In the genomic region with DNA sequence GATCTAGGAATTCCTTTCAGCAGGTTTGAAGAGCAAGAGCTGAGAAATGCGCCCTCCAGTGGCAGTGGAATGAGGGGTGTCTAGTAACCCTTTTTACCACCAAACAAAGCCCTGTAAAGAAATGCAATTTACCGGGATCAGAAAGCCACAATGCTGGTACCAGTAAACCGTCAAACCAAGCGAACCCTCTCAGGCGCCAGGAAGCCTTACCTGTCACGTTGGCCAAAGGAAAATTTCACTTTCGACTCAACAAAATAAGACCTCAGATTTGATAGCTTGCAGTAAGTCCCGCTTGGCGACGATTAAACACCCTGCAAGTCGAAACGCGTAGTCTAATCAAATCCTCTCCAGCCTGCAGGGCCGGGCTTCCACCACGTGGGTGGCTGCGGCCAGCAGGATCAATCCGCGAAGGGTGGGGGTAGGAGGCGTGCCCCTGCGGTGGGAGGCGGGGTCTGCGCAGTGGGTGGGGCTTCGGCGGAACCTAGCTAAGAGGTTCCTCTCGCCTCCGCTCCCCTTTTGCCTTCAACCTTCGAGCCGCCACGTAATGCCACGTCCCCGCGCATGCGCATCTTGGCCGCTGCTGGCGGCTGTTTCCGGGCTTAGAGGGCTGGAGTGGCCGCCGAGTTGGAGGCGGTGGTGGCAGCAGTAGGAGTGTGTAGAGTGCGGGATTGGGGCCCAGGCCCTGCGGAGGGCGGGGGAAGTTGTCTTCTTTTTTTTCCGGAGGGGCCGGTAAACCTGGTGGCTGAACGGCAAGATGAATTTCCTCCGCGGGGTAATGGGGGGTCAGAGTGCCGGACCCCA, we compare ENCODE assay signal across 1 cellular context.
A peak's percentile ranks its signal among the peaks of the same experiment; 100 is the strongest.
TF ChIP-seq lines count a peak whose summit lies in the region.

A gene with protein sequence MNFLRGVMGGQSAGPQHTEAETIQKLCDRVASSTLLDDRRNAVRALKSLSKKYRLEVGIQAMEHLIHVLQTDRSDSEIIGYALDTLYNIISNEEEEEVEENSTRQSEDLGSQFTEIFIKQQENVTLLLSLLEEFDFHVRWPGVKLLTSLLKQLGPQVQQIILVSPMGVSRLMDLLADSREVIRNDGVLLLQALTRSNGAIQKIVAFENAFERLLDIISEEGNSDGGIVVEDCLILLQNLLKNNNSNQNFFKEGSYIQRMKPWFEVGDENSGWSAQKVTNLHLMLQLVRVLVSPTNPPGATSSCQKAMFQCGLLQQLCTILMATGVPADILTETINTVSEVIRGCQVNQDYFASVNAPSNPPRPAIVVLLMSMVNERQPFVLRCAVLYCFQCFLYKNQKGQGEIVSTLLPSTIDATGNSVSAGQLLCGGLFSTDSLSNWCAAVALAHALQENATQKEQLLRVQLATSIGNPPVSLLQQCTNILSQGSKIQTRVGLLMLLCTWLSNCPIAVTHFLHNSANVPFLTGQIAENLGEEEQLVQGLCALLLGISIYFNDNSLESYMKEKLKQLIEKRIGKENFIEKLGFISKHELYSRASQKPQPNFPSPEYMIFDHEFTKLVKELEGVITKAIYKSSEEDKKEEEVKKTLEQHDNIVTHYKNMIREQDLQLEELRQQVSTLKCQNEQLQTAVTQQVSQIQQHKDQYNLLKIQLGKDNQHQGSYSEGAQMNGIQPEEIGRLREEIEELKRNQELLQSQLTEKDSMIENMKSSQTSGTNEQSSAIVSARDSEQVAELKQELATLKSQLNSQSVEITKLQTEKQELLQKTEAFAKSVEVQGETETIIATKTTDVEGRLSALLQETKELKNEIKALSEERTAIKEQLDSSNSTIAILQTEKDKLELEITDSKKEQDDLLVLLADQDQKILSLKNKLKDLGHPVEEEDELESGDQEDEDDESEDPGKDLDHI (plus strand): TSS at position 512 of the 801 bp plus-strand sequence. CDS start 243 bp downstream, at position 755.

TF ChIP-seq in GM12878, 131 proteins besides CTCF, POLR2A, EP300 and RAD21 (continued from another document and continues in another):
- TF ChIP-seq, protein P1, sequence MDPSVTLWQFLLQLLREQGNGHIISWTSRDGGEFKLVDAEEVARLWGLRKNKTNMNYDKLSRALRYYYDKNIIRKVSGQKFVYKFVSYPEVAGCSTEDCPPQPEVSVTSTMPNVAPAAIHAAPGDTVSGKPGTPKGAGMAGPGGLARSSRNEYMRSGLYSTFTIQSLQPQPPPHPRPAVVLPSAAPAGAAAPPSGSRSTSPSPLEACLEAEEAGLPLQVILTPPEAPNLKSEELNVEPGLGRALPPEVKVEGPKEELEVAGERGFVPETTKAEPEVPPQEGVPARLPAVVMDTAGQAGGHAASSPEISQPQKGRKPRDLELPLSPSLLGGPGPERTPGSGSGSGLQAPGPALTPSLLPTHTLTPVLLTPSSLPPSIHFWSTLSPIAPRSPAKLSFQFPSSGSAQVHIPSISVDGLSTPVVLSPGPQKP (IDR thresholded peaks at IDR 0.05; ENCODE audit: low read depth, low read length): peak; percentile 56; the same call in 1 of the 2 replicates
- TF ChIP-seq ATF7 (IDR thresholded peaks at IDR 0.05; ENCODE audit: low read depth): peak; percentile 56
- no peak for TF ChIP-seq SREBF2 (IDR thresholded peaks at IDR 0.05; ENCODE audit: low read length)
- no peak for TF ChIP-seq BMI1 (IDR thresholded peaks at IDR 0.05; ENCODE audit: borderline replicate concordance)
- no peak for TF ChIP-seq ZSCAN29 (IDR thresholded peaks at IDR 0.05)
- TF ChIP-seq EGR1 (IDR thresholded peaks at IDR 0.05; ENCODE audit: borderline replicate concordance in 1 of 2, low read depth in 2 of 2, low read length in 2 of 2): peak in 1 of 2 experiments; percentile 74; a peak in 2 of 3 replicates
- TF ChIP-seq NR2C2 (IDR thresholded peaks at IDR 0.05; ENCODE audit: borderline replicate concordance, control insufficient read depth, insufficient read length, low read depth): no peak
- peak; percentile 51; the same call in 1 of the 2 replicates for TF ChIP-seq SMC3 (IDR thresholded peaks at IDR 0.05; ENCODE audit: borderline replicate concordance, low read length)
- TF ChIP-seq GABPA (IDR thresholded peaks at IDR 0.05; ENCODE audit: low read depth): no peak
- TF ChIP-seq CBX5 (IDR thresholded peaks at IDR 0.05; ENCODE audit: low read depth): no peak; the same call in 1 of the 2 replicates
- TF ChIP-seq CREB1 (IDR thresholded peaks at IDR 0.05; ENCODE audit: low read depth): peak; percentile 87
- TF ChIP-seq, protein P2, sequence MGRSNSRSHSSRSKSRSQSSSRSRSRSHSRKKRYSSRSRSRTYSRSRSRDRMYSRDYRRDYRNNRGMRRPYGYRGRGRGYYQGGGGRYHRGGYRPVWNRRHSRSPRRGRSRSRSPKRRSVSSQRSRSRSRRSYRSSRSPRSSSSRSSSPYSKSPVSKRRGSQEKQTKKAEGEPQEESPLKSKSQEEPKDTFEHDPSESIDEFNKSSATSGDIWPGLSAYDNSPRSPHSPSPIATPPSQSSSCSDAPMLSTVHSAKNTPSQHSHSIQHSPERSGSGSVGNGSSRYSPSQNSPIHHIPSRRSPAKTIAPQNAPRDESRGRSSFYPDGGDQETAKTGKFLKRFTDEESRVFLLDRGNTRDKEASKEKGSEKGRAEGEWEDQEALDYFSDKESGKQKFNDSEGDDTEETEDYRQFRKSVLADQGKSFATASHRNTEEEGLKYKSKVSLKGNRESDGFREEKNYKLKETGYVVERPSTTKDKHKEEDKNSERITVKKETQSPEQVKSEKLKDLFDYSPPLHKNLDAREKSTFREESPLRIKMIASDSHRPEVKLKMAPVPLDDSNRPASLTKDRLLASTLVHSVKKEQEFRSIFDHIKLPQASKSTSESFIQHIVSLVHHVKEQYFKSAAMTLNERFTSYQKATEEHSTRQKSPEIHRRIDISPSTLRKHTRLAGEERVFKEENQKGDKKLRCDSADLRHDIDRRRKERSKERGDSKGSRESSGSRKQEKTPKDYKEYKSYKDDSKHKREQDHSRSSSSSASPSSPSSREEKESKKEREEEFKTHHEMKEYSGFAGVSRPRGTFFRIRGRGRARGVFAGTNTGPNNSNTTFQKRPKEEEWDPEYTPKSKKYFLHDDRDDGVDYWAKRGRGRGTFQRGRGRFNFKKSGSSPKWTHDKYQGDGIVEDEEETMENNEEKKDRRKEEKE (IDR thresholded peaks at IDR 0.05): no peak
- peak; percentile 70 for TF ChIP-seq DPF2 (IDR thresholded peaks at IDR 0.05)
- TF ChIP-seq NR2F1 (conservative IDR thresholded peaks at IDR 0.05): no peak
- no peak for TF ChIP-seq KLF5 (IDR thresholded peaks at IDR 0.05; ENCODE audit: partially characterized antibody)
- peak; percentile 90 for TF ChIP-seq RAD51 (IDR thresholded peaks at IDR 0.05)
- 0 out of 2 replicates have a peak, but pooled peaks have one; percentile 14 for TF ChIP-seq ASH2L (IDR thresholded peaks at IDR 0.05; ENCODE audit: borderline replicate concordance, low read depth)
- TF ChIP-seq IKZF2 (IDR thresholded peaks at IDR 0.05): peak; percentile 73 to 77; a peak in 3 of 4 replicates
- TF ChIP-seq, protein P3, sequence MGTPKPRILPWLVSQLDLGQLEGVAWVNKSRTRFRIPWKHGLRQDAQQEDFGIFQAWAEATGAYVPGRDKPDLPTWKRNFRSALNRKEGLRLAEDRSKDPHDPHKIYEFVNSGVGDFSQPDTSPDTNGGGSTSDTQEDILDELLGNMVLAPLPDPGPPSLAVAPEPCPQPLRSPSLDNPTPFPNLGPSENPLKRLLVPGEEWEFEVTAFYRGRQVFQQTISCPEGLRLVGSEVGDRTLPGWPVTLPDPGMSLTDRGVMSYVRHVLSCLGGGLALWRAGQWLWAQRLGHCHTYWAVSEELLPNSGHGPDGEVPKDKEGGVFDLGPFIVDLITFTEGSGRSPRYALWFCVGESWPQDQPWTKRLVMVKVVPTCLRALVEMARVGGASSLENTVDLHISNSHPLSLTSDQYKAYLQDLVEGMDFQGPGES (IDR thresholded peaks at IDR 0.05): no peak
- no peak for TF ChIP-seq SUZ12 (IDR thresholded peaks at IDR 0.05; ENCODE audit: unreplicated experiment)
- TF ChIP-seq CBFB (IDR thresholded peaks at IDR 0.05; ENCODE audit: low read depth): peak; percentile 76
- no peak for TF ChIP-seq ZNF217 (IDR thresholded peaks at IDR 0.05)
- TF ChIP-seq PAX8 (IDR thresholded peaks at IDR 0.05): peak; percentile 32; the same call in 1 of the 2 replicates
- TF ChIP-seq, protein P4, sequence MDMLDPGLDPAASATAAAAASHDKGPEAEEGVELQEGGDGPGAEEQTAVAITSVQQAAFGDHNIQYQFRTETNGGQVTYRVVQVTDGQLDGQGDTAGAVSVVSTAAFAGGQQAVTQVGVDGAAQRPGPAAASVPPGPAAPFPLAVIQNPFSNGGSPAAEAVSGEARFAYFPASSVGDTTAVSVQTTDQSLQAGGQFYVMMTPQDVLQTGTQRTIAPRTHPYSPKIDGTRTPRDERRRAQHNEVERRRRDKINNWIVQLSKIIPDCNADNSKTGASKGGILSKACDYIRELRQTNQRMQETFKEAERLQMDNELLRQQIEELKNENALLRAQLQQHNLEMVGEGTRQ (IDR thresholded peaks at IDR 0.05; ENCODE audit: borderline replicate concordance, low read depth, low read length): peak; percentile 80
- TF ChIP-seq YY1 (IDR thresholded peaks at IDR 0.05; ENCODE audit: low read depth, low read length): peak; percentile 82
- peak; percentile 5; the same call in 1 of the 2 replicates for TF ChIP-seq JUNB (IDR thresholded peaks at IDR 0.05)
- peak; percentile 46 for TF ChIP-seq MEF2B (IDR thresholded peaks at IDR 0.05; ENCODE audit: partially characterized antibody, poor library complexity, severe bottlenecking)
- TF ChIP-seq, protein P5, sequence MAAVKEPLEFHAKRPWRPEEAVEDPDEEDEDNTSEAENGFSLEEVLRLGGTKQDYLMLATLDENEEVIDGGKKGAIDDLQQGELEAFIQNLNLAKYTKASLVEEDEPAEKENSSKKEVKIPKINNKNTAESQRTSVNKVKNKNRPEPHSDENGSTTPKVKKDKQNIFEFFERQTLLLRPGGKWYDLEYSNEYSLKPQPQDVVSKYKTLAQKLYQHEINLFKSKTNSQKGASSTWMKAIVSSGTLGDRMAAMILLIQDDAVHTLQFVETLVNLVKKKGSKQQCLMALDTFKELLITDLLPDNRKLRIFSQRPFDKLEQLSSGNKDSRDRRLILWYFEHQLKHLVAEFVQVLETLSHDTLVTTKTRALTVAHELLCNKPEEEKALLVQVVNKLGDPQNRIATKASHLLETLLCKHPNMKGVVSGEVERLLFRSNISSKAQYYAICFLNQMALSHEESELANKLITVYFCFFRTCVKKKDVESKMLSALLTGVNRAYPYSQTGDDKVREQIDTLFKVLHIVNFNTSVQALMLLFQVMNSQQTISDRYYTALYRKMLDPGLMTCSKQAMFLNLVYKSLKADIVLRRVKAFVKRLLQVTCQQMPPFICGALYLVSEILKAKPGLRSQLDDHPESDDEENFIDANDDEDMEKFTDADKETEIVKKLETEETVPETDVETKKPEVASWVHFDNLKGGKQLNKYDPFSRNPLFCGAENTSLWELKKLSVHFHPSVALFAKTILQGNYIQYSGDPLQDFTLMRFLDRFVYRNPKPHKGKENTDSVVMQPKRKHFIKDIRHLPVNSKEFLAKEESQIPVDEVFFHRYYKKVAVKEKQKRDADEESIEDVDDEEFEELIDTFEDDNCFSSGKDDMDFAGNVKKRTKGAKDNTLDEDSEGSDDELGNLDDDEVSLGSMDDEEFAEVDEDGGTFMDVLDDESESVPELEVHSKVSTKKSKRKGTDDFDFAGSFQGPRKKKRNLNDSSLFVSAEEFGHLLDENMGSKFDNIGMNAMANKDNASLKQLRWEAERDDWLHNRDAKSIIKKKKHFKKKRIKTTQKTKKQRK (IDR thresholded peaks at IDR 0.05; ENCODE audit: low read depth, low read length): no peak
- peak; percentile 26 to 66; a peak in 3 of 4 replicates for TF ChIP-seq BHLHE40 (IDR thresholded peaks at IDR 0.05; ENCODE audit: borderline replicate concordance in 1 of 2, low read depth in 2 of 2, low read length in 1 of 2)
- TF ChIP-seq NFIC (IDR thresholded peaks at IDR 0.05; ENCODE audit: low read depth, low read length): peak; percentile 41; the same call in 1 of the 2 replicates
- no peak for TF ChIP-seq CEBPB (IDR thresholded peaks at IDR 0.05; ENCODE audit: borderline replicate concordance in 1 of 2, low read depth in 2 of 2, low read length in 2 of 2)
- no peak for TF ChIP-seq TBL1XR1 (IDR thresholded peaks at IDR 0.05; ENCODE audit: low read depth, low read length)
- no peak; the same call in 1 of the 2 replicates for TF ChIP-seq SIN3A (IDR thresholded peaks at IDR 0.05; ENCODE audit: low read depth, low read length)
- no peak for TF ChIP-seq NFYA (IDR thresholded peaks at IDR 0.05; ENCODE audit: borderline replicate concordance, low read depth, low read length)
- TF ChIP-seq ZZZ3 (IDR thresholded peaks at IDR 0.05; ENCODE audit: control insufficient read depth, insufficient read length, low read depth): no peak
- TF ChIP-seq, protein P6, sequence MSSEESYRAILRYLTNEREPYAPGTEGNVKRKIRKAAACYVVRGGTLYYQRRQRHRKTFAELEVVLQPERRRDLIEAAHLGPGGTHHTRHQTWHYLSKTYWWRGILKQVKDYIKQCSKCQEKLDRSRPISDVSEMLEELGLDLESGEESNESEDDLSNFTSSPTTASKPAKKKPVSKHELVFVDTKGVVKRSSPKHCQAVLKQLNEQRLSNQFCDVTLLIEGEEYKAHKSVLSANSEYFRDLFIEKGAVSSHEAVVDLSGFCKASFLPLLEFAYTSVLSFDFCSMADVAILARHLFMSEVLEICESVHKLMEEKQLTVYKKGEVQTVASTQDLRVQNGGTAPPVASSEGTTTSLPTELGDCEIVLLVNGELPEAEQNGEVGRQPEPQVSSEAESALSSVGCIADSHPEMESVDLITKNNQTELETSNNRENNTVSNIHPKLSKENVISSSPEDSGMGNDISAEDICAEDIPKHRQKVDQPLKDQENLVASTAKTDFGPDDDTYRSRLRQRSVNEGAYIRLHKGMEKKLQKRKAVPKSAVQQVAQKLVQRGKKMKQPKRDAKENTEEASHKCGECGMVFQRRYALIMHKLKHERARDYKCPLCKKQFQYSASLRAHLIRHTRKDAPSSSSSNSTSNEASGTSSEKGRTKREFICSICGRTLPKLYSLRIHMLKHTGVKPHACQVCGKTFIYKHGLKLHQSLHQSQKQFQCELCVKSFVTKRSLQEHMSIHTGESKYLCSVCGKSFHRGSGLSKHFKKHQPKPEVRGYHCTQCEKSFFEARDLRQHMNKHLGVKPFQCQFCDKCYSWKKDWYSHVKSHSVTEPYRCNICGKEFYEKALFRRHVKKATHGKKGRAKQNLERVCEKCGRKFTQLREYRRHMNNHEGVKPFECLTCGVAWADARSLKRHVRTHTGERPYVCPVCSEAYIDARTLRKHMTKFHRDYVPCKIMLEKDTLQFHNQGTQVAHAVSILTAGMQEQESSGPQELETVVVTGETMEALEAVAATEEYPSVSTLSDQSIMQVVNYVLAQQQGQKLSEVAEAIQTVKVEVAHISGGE (CRISPR knock-in tag; IDR thresholded peaks at IDR 0.05): no peak
- no peak for TF ChIP-seq RFX5 (IDR thresholded peaks at IDR 0.05; ENCODE audit: low read depth, low read length)
- peak; percentile 58 for TF ChIP-seq IKZF1 (conservative IDR thresholded peaks at IDR 0.05)
- no peak for TF ChIP-seq KDM1A (IDR thresholded peaks at IDR 0.05; ENCODE audit: borderline replicate concordance)
- peak; percentile 89 for TF ChIP-seq MYC (IDR thresholded peaks at IDR 0.05; ENCODE audit: insufficient read depth, insufficient read length, insufficient replicate concordance, low read length, severe bottlenecking)
- peak; percentile 56 for TF ChIP-seq CHD2 (IDR thresholded peaks at IDR 0.05; ENCODE audit: borderline replicate concordance, low read depth, low read length)
- no peak for TF ChIP-seq ETV6 (conservative IDR thresholded peaks at IDR 0.05 in 1 of 2, IDR thresholded peaks at IDR 0.05 in 1 of 2; ENCODE audit: borderline replicate concordance in 1 of 2, low read depth in 1 of 2)
- TF ChIP-seq MYB (IDR thresholded peaks at IDR 0.05; ENCODE audit: borderline replicate concordance, low read depth, low read length): no peak
- peak; percentile 64; the same call in 1 of the 2 replicates for TF ChIP-seq EED (IDR thresholded peaks at IDR 0.05; ENCODE audit: low read depth)
- no peak for TF ChIP-seq YBX1 (IDR thresholded peaks at IDR 0.05)
- no peak for TF ChIP-seq EZH2 (IDR thresholded peaks at IDR 0.05; ENCODE audit: borderline replicate concordance, control insufficient read depth, low read depth, low read length)
- peak; percentile 78; the same call in 2 of the 3 replicates for TF ChIP-seq POU2F2 (IDR thresholded peaks at IDR 0.05; ENCODE audit: borderline replicate concordance, low read depth, low read length)
